ENCODE assay signal across 18 cellular contexts in the genomic region with DNA sequence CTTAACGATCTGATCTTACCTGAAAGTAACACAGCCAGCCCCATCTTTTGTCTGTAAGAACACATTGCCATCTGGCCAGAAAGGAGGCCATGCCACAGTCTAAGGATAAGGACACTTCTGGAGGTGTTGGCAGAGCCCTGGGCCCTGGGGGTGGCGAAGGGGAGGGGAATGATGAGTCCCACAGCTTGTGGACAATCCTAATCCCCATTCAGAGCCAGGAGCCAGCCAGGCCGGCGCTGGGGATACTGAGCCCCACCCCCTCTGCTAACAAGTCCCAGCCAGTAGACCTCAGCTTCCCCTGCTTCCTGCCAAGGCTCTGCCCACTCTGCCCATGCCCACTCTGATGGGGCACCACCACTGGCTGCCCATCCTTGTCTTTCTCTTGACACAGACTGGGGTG.
"Had no signal": no experiment of that assay in that cellular context is flagged by ENCODE, and none has a peak within 500 bp of the region (broad histone marks: within the 10 kb centered on the region; RNA-seq: fewer than 3 reads in every experiment).

No MANE protein-coding gene starts in this region.

- H3K27ac Mint-ChIP-seq: activated CD8-positive, alpha-beta T cell treated with anti-CD3 and anti-CD28 coated beads, Interleukin-2, amount 10 ng/mL, durations not matched to agents 7 days and 5 days; activated naive CD4-positive, alpha-beta T cell treated with anti-CD3 and anti-CD28 coated beads for 36 hours; activated T-helper 1 cell treated with anti-CD3 and anti-CD28 coated beads, Interleukin-12 subunit alpha, Interleukin-12 subunit beta, Interleukin-2, Interleukin-4 antibody, amounts not matched to agents 30 ng/mL and 10 ng/mL and 1 ng/mL, durations not matched to agents 14 hours and 24 hours and 36 hours; progenitor cell of endocrine pancreas; stimulated activated naive B cell treated with anti-CD40 and anti-IgM and Interleukin-4, amounts not matched to agents 10 μg/mL and 1 μg/mL and 100 μg/mL, for 72 hours; type B pancreatic cell had no signal

- H3K9me3 ChIP-seq: colonic mucosa, heart right ventricle, mucosa of descending colon had no signal

- H3K9me3 Mint-ChIP-seq: activated naive CD4-positive, alpha-beta T cell treated with anti-CD3 and anti-CD28 coated beads for 36 hours; activated T-helper 1 cell treated with anti-CD3 and anti-CD28 coated beads, Interleukin-12 subunit alpha, Interleukin-12 subunit beta, Interleukin-2, Interleukin-4 antibody, amounts not matched to agents 30 ng/mL and 10 ng/mL and 1 ng/mL, durations not matched to agents 14 hours and 24 hours and 36 hours; naive thymus-derived CD8-positive, alpha-beta T cell; stimulated activated naive B cell treated with anti-CD40 and anti-IgM and Interleukin-4, amounts not matched to agents 10 μg/mL and 1 μg/mL and 100 μg/mL, for 72 hours; type B pancreatic cell had no signal

- ATAC-seq: activated CD8-positive, alpha-beta T cell treated with anti-CD3 and anti-CD28 coated beads, Interleukin-2, amount 10 ng/mL, durations not matched to agents 7 days and 5 days; heart right ventricle; mucosa of descending colon; naive thymus-derived CD8-positive, alpha-beta T cell; right cardiac atrium; stimulated activated naive B cell treated with anti-CD40 and anti-IgM and Interleukin-4, amounts not matched to agents 10 μg/mL and 1 μg/mL and 100 μg/mL, for 72 hours had no signal

- H3K36me3 ChIP-seq: cardiac muscle cell, colonic mucosa had no signal

- DNase-seq: activated CD4-positive, alpha-beta T cell treated with anti-CD3 and anti-CD28 coated beads for 4 hours; activated CD8-positive, alpha-beta T cell treated with anti-CD3 and anti-CD28 coated beads, Interleukin-2, amount 10 ng/mL, durations not matched to agents 7 days and 5 days; activated naive CD4-positive, alpha-beta T cell treated with anti-CD3 and anti-CD28 coated beads for 36 hours; colonic mucosa; effector CD4-positive, alpha-beta T cell; foreskin melanocyte; heart right ventricle; mucosa of descending colon; naive thymus-derived CD8-positive, alpha-beta T cell; occipital lobe; right cardiac atrium; stimulated activated CD4-positive, alpha-beta T cell treated with anti-CD3 and anti-CD28 coated beads, Interleukin-1b, Interleukin-23, amount 100 ng/mL, for 48 hours; stimulated activated naive B cell treated with anti-CD40 and anti-IgM and Interleukin-4, amounts not matched to agents 10 μg/mL and 1 μg/mL and 100 μg/mL, for 72 hours had no signal

- H3K27ac ChIP-seq: cardiac muscle cell, colonic mucosa, heart right ventricle, VCaP had no signal

- H3K4me1 Mint-ChIP-seq: naive thymus-derived CD8-positive, alpha-beta T cell; stimulated activated naive B cell treated with anti-CD40 and anti-IgM and Interleukin-4, amounts not matched to agents 10 μg/mL and 1 μg/mL and 100 μg/mL, for 72 hours had no signal

- H3K27me3 ChIP-seq: cardiac muscle cell, colonic mucosa, heart right ventricle had no signal

- H3K4me3 ChIP-seq: cardiac muscle cell, colonic mucosa, heart right ventricle, mucosa of descending colon had no signal

- H3K4me1 ChIP-seq: colonic mucosa had no signal

- H3K36me3 Mint-ChIP-seq: naive thymus-derived CD8-positive, alpha-beta T cell; stimulated activated naive B cell treated with anti-CD40 and anti-IgM and Interleukin-4, amounts not matched to agents 10 μg/mL and 1 μg/mL and 100 μg/mL, for 72 hours; type B pancreatic cell had no signal

- H3K4me3 Mint-ChIP-seq: activated CD8-positive, alpha-beta T cell treated with anti-CD3 and anti-CD28 coated beads, Interleukin-2, amount 10 ng/mL, durations not matched to agents 7 days and 5 days; activated naive CD4-positive, alpha-beta T cell treated with anti-CD3 and anti-CD28 coated beads for 36 hours; activated T-helper 1 cell treated with anti-CD3 and anti-CD28 coated beads, Interleukin-12 subunit alpha, Interleukin-12 subunit beta, Interleukin-2, Interleukin-4 antibody, amounts not matched to agents 30 ng/mL and 10 ng/mL and 1 ng/mL, durations not matched to agents 14 hours and 24 hours and 36 hours; naive thymus-derived CD8-positive, alpha-beta T cell; stimulated activated naive B cell treated with anti-CD40 and anti-IgM and Interleukin-4, amounts not matched to agents 10 μg/mL and 1 μg/mL and 100 μg/mL, for 72 hours; type B pancreatic cell had no signal
